ENCODE assay signal across 8 cellular contexts in the genomic region with DNA sequence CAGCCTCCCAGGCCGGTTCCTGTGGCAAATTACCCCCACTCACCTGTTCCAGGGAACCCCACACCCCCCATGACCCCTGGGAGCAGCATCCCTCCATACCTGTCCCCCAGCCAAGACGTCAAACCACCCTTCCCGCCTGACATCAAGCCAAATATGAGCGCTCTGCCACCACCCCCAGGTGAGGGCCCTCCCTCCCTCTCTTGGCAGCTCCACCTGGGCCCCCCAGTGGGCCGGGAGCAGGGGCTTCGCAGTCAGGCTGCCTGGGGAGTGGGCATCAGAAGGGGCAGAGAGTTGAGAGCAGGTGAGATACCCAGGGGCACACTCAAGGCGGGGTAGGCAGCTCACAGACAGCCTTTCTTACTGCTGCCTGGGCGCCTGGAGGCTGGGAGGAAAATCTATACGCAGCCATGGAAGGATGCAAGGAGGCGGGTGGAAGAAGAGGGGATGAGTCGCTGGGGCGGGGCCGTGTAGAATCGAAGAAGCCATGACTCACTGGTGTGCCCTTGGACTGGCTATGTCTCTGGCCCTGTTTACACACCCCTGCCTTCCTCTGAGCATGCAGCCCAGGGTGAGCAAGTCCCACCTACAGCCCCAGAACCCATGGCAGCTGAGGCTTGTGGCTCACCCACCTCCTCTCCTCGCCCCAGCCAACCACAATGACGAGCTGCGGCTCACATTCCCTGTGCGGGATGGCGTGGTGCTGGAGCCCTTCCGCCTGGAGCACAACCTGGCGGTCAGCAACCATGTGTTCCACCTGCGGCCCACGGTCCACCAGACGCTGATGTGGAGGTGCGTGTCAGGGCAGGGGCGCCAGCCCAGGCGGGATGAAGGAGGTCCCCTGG. TPM values are rescaled to one million over a fixed set of nuclear protein-coding genes. Genes with fewer than 3 reads are reported as not detected.
DNase-seq lines count a peak whose midpoint lies in the region; ATAC-seq lines count a peak whose summit lies in the region.

No MANE protein-coding gene starts in this region.

- ATAC-seq in GM19467 (IDR thresholded peaks at IDR 0.05; ENCODE audit: unreplicated experiment), result no peak

- peak; percentile 99 for DNase-seq in A172 (ENCODE audit: low spot score)
- DNase-seq in HPDE6-E6E7 (ENCODE audit: extremely low spot score), result peak; percentile 97
- DNase-seq in activated naive CD4-positive, alpha-beta T cell treated with anti-CD3 and anti-CD28 coated beads, Interleukin-2, amount 50 U/mL, for 16 hours, result peak; percentile 37
- peak; percentile 57 for DNase-seq in iPS-NIHi11 (ENCODE audit: low spot score)
- DNase-seq in stimulated activated CD8-positive, alpha-beta memory T cell treated with anti-CD3 and anti-CD28 coated beads, Interleukin-4, amount 100 ng/mL, for 24 hours (ENCODE audit: low read depth), result peak; percentile 44
- DNase-seq in SKM-1 treated with dmso at 0.1 percent for 144 hours (lab: John Stamatoyannopoulos, UW; ENCODE audit: unreplicated experiment), result no peak
- DNase-seq in NCI-H187 treated with DMSO at 0.1 percent for 48 hours (lab: John Stamatoyannopoulos, UW), result no peak

RNA-seq across cellular contexts. Expression of gene PPIF, which starts 48.6 kb away (rescaled TPM):
- 38.2 and 47.2 TPM in 2 replicates for total RNA-seq in A172 (2014; rRNA removed; shearing (Covaris generic))

Comparison
In these comparisons a context has a peak if more than half of its experiments do, and no peak if none do; other contexts are left out.
1. DNase-seq: peak in A172 (single experiment), HPDE6-E6E7 (single experiment), activated naive CD4-positive, alpha-beta T cell treated with anti-CD3 and anti-CD28 coated beads, Interleukin-2, amount 50 U/mL, for 16 hours (single experiment), iPS-NIHi11 (single experiment) and stimulated activated CD8-positive, alpha-beta memory T cell treated with anti-CD3 and anti-CD28 coated beads, Interleukin-4, amount 100 ng/mL, for 24 hours (single experiment); none in SKM-1 treated with dmso at 0.1 percent for 144 hours (single experiment) and NCI-H187 treated with DMSO at 0.1 percent for 48 hours (single experiment).